Comparison of ENCODE assay signal across 8 cellular contexts in genomic region chr11:49316180-49316579, GRCh38.
"Had no signal": no experiment of that assay in that cellular context is flagged by ENCODE, and none has a peak within 500 bp of the region (broad histone marks: within the 10 kb centered on the region; RNA-seq: fewer than 3 reads in every experiment).

No MANE protein-coding gene starts in this region.

- DNase-seq: GDM1, GF-D8 had no signal

- FAIRE-seq: G401.6, GM12878, GM12891, GM12892, GM18507, GM19239 had no signal

- H3K4me3 ChIP-seq: GM12878 had no signal

- ATAC-seq: GM12878 had no signal
